Comparison of ENCODE assay signal across 3 cellular contexts in the genomic region with DNA sequence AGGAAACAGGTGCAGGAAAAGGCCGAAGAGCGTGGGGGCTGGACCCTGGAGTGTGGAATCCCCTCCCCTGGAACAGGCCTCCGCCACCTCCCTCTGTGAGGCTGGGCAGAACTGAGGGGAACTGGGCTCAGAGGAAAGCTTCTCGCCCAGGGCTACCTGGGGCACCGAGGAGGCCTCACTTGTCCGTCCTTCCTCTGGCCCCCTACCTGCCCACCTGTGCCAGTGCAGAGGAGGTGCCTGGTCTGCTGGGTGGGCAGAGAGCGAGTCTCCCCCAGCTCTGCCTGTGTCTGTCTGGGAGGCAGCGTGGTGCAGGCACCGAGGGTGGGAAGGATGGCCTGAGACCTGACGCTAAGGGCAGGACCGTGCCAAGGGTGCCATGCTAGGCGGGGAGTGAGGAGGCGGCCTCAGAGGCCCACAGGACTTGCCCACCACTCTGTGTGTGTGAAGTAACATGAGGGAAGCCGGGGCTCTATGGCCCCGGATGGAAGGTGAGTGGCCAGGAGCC.
TF ChIP-seq lines count a peak whose summit lies in the region.

No MANE protein-coding gene starts in this region.

TF ChIP-seq in GM23338, 12 proteins besides CTCF, POLR2A, EP300 and RAD21:
- TF ChIP-seq, protein P1, sequence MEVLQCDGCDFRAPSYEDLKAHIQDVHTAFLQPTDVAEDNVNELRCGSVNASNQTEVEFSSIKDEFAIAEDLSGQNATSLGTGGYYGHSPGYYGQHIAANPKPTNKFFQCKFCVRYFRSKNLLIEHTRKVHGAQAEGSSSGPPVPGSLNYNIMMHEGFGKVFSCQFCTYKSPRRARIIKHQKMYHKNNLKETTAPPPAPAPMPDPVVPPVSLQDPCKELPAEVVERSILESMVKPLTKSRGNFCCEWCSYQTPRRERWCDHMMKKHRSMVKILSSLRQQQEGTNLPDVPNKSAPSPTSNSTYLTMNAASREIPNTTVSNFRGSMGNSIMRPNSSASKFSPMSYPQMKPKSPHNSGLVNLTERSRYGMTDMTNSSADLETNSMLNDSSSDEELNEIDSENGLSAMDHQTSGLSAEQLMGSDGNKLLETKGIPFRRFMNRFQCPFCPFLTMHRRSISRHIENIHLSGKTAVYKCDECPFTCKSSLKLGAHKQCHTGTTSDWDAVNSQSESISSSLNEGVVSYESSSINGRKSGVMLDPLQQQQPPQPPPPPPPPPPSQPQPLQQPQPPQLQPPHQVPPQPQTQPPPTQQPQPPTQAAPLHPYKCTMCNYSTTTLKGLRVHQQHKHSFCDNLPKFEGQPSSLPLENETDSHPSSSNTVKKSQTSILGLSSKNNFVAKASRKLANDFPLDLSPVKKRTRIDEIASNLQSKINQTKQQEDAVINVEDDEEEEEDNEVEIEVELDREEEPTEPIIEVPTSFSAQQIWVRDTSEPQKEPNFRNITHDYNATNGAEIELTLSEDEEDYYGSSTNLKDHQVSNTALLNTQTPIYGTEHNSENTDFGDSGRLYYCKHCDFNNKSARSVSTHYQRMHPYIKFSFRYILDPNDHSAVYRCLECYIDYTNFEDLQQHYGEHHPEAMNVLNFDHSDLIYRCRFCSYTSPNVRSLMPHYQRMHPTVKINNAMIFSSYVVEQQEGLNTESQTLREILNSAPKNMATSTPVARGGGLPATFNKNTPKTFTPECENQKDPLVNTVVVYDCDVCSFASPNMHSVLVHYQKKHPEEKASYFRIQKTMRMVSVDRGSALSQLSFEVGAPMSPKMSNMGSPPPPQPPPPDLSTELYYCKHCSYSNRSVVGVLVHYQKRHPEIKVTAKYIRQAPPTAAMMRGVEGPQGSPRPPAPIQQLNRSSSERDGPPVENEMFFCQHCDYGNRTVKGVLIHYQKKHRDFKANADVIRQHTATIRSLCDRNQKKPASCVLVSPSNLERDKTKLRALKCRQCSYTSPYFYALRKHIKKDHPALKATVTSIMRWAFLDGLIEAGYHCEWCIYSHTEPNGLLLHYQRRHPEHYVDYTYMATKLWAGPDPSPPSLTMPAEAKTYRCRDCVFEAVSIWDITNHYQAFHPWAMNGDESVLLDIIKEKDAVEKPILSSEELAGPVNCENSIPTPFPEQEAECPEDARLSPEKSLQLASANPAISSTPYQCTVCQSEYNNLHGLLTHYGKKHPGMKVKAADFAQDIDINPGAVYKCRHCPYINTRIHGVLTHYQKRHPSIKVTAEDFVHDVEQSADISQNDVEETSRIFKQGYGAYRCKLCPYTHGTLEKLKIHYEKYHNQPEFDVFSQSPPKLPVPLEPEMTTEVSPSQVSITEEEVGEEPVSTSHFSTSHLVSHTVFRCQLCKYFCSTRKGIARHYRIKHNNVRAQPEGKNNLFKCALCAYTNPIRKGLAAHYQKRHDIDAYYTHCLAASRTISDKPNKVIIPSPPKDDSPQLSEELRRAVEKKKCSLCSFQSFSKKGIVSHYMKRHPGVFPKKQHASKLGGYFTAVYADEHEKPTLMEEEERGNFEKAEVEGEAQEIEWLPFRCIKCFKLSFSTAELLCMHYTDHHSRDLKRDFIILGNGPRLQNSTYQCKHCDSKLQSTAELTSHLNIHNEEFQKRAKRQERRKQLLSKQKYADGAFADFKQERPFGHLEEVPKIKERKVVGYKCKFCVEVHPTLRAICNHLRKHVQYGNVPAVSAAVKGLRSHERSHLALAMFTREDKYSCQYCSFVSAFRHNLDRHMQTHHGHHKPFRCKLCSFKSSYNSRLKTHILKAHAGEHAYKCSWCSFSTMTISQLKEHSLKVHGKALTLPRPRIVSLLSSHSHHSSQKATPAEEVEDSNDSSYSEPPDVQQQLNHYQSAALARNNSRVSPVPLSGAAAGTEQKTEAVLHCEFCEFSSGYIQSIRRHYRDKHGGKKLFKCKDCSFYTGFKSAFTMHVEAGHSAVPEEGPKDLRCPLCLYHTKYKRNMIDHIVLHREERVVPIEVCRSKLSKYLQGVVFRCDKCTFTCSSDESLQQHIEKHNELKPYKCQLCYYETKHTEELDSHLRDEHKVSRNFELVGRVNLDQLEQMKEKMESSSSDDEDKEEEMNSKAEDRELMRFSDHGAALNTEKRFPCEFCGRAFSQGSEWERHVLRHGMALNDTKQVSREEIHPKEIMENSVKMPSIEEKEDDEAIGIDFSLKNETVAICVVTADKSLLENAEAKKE (CRISPR knock-in tag; IDR thresholded peaks at IDR 0.05): no peak
- TF ChIP-seq, protein P2, sequence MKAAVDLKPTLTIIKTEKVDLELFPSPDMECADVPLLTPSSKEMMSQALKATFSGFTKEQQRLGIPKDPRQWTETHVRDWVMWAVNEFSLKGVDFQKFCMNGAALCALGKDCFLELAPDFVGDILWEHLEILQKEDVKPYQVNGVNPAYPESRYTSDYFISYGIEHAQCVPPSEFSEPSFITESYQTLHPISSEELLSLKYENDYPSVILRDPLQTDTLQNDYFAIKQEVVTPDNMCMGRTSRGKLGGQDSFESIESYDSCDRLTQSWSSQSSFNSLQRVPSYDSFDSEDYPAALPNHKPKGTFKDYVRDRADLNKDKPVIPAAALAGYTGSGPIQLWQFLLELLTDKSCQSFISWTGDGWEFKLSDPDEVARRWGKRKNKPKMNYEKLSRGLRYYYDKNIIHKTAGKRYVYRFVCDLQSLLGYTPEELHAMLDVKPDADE (IDR thresholded peaks at IDR 0.05): no peak
- no peak for TF ChIP-seq STAT1 (IDR thresholded peaks at IDR 0.05; ENCODE audit: unreplicated experiment)

TF ChIP-seq in K562, 482 proteins besides CTCF, POLR2A, EP300 and RAD21:
- TF ChIP-seq SUPT5H (IDR thresholded peaks at IDR 0.05) (0 out of 2 replicates have a peak, but pooled peaks have one; percentile 10), GABPB2 (CRISPR knock-in tag; conservative IDR thresholded peaks at IDR 0.05) (no peak), SRSF1 (IDR thresholded peaks at IDR 0.05; ENCODE audit: low read depth, low read length) (no peak), POLR2G (IDR thresholded peaks at IDR 0.05; ENCODE audit: low read depth, low read length) (peak; percentile 60), ZNF282 (CRISPR knock-in tag; IDR thresholded peaks at IDR 0.05) (peak; percentile 44; the same call in 1 of the 2 replicates), CBX8 (IDR thresholded peaks at IDR 0.05; ENCODE audit: borderline replicate concordance, extremely low read depth, low read depth, low read length, poor library complexity, severe bottlenecking) (no peak)
- TF ChIP-seq, protein P3, sequence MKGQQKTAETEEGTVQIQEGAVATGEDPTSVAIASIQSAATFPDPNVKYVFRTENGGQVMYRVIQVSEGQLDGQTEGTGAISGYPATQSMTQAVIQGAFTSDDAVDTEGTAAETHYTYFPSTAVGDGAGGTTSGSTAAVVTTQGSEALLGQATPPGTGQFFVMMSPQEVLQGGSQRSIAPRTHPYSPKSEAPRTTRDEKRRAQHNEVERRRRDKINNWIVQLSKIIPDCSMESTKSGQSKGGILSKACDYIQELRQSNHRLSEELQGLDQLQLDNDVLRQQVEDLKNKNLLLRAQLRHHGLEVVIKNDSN (CRISPR knock-in tag; IDR thresholded peaks at IDR 0.05): no peak
TF ChIP-seq in K562: peak in this region for 3.

TF ChIP-seq in SK-N-SH, 30 proteins besides CTCF, POLR2A, EP300 and RAD21:
- no peak for TF ChIP-seq MEF2A (IDR thresholded peaks at IDR 0.05; ENCODE audit: borderline replicate concordance, low read depth)
- TF ChIP-seq NFIC (IDR thresholded peaks at IDR 0.05; ENCODE audit: borderline replicate concordance): no peak
- no peak for TF ChIP-seq SMC3 (IDR thresholded peaks at IDR 0.05; ENCODE audit: low read depth, low read length)
- TF ChIP-seq ELF1 (IDR thresholded peaks at IDR 0.05): no peak
- TF ChIP-seq, protein P4, sequence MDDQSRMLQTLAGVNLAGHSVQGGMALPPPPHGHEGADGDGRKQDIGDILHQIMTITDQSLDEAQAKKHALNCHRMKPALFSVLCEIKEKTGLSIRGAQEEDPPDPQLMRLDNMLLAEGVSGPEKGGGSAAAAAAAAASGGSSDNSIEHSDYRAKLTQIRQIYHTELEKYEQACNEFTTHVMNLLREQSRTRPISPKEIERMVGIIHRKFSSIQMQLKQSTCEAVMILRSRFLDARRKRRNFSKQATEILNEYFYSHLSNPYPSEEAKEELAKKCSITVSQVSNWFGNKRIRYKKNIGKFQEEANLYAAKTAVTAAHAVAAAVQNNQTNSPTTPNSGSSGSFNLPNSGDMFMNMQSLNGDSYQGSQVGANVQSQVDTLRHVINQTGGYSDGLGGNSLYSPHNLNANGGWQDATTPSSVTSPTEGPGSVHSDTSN (IDR thresholded peaks at IDR 0.05): no peak
- no peak for TF ChIP-seq GATA2 (CRISPR knock-in tag; IDR thresholded peaks at IDR 0.05)
- TF ChIP-seq JUND (IDR thresholded peaks at IDR 0.05): no peak
- TF ChIP-seq NRF1 (IDR thresholded peaks at IDR 0.05; ENCODE audit: low read depth, low read length): no peak
- TF ChIP-seq RCOR1 (IDR thresholded peaks at IDR 0.05; ENCODE audit: low read length): no peak
- no peak for TF ChIP-seq POLR2AphosphoS5 (IDR thresholded peaks at IDR 0.05; ENCODE audit: low read depth, low read length)
- TF ChIP-seq GABPA (IDR thresholded peaks at IDR 0.05; ENCODE audit: low read depth): no peak
- no peak for TF ChIP-seq FOSL2 (IDR thresholded peaks at IDR 0.05; ENCODE audit: borderline replicate concordance, low read depth)
- TF ChIP-seq RXRA (IDR thresholded peaks at IDR 0.05; ENCODE audit: borderline replicate concordance, low read depth): no peak
- TF ChIP-seq TAF1 (IDR thresholded peaks at IDR 0.05; ENCODE audit: borderline replicate concordance, low read depth, low read length): no peak
- no peak for TF ChIP-seq TCF12 (IDR thresholded peaks at IDR 0.05)
- TF ChIP-seq TEAD4 (IDR thresholded peaks at IDR 0.05; ENCODE audit: borderline replicate concordance, insufficient read depth): no peak
- TF ChIP-seq, protein P3 (IDR thresholded peaks at IDR 0.05; ENCODE audit: borderline replicate concordance, low read depth): no peak
- no peak for TF ChIP-seq RFX5 (IDR thresholded peaks at IDR 0.05; ENCODE audit: low read length)
- TF ChIP-seq YY1 (IDR thresholded peaks at IDR 0.05; ENCODE audit: low read depth): no peak
- no peak for TF ChIP-seq FOXJ3 (CRISPR knock-in tag; IDR thresholded peaks at IDR 0.05)
